Comparison of ENCODE assay signal across 1 cellular context in the genomic region with DNA sequence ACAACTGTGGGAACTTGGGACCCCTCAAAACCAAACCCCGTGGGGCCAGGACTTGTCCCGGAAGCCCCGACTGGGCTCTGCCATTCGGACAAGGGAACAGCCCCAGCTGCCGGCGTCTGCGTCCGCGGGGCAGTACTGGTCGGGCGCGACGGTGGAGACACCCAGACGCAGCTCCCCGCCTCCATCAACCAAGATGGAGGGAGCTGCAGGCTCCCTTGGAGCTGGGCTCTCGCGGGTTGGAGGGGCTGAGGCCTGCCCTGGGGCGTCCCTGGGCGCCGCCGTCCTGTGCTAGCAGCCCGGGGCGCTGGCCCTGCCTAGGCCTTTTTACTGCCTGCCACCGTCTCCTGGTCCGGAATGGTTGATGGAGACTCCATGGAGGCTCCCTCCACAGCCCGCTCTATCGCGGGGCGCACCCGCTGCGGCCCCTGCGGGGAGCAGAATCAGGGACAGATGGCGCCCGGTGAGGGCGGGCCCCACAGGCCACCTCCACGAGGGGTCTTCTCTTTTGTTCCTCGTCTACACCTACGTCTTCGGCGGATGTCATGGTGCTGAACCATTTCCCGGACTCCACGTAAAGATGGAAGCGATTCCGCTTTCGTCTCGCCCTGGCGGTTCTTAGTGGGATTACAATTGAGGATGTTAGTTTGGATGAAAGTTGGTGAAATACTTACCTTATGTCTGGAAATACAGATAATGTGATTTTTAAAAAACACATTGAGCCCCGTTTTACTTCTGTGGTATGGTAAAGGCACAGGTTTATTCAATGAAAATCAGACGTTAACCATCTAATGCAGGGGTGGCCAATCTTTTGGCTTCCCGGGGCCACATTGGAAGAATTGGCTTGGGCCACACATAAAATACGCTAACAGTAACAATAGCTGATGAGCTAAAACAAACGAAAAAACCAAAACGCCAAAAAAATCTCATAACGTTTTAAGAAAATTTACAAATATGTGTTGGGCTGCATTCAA.
TF ChIP-seq lines count a peak whose summit lies in the region.

No MANE protein-coding gene starts in this region.

TF ChIP-seq in GM12878, 131 proteins besides CTCF, POLR2A, EP300 and RAD21 (continues in another document):
- TF ChIP-seq, protein P1, sequence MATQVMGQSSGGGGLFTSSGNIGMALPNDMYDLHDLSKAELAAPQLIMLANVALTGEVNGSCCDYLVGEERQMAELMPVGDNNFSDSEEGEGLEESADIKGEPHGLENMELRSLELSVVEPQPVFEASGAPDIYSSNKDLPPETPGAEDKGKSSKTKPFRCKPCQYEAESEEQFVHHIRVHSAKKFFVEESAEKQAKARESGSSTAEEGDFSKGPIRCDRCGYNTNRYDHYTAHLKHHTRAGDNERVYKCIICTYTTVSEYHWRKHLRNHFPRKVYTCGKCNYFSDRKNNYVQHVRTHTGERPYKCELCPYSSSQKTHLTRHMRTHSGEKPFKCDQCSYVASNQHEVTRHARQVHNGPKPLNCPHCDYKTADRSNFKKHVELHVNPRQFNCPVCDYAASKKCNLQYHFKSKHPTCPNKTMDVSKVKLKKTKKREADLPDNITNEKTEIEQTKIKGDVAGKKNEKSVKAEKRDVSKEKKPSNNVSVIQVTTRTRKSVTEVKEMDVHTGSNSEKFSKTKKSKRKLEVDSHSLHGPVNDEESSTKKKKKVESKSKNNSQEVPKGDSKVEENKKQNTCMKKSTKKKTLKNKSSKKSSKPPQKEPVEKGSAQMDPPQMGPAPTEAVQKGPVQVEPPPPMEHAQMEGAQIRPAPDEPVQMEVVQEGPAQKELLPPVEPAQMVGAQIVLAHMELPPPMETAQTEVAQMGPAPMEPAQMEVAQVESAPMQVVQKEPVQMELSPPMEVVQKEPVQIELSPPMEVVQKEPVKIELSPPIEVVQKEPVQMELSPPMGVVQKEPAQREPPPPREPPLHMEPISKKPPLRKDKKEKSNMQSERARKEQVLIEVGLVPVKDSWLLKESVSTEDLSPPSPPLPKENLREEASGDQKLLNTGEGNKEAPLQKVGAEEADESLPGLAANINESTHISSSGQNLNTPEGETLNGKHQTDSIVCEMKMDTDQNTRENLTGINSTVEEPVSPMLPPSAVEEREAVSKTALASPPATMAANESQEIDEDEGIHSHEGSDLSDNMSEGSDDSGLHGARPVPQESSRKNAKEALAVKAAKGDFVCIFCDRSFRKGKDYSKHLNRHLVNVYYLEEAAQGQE (IDR thresholded peaks at IDR 0.05; ENCODE audit: low read depth, low read length), result no peak
- peak; percentile 30; the same call in 1 of the 2 replicates for TF ChIP-seq CBFB (IDR thresholded peaks at IDR 0.05; ENCODE audit: low read depth)
- TF ChIP-seq SUPT20H (IDR thresholded peaks at IDR 0.05; ENCODE audit: borderline replicate concordance, control insufficient read depth, low read depth, low read length), result no peak
- peak; percentile 39; the same call in 1 of the 2 replicates for TF ChIP-seq CREB1 (IDR thresholded peaks at IDR 0.05; ENCODE audit: low read depth)
- TF ChIP-seq EED (IDR thresholded peaks at IDR 0.05; ENCODE audit: low read depth), result peak; percentile 56
- TF ChIP-seq, protein P2, sequence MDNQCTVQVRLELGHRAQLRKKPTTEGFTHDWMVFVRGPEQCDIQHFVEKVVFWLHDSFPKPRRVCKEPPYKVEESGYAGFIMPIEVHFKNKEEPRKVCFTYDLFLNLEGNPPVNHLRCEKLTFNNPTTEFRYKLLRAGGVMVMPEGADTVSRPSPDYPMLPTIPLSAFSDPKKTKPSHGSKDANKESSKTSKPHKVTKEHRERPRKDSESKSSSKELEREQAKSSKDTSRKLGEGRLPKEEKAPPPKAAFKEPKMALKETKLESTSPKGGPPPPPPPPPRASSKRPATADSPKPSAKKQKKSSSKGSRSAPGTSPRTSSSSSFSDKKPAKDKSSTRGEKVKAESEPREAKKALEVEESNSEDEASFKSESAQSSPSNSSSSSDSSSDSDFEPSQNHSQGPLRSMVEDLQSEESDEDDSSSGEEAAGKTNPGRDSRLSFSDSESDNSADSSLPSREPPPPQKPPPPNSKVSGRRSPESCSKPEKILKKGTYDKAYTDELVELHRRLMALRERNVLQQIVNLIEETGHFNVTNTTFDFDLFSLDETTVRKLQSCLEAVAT (IDR thresholded peaks at IDR 0.05), result peak; percentile 45
- TF ChIP-seq, protein P3, sequence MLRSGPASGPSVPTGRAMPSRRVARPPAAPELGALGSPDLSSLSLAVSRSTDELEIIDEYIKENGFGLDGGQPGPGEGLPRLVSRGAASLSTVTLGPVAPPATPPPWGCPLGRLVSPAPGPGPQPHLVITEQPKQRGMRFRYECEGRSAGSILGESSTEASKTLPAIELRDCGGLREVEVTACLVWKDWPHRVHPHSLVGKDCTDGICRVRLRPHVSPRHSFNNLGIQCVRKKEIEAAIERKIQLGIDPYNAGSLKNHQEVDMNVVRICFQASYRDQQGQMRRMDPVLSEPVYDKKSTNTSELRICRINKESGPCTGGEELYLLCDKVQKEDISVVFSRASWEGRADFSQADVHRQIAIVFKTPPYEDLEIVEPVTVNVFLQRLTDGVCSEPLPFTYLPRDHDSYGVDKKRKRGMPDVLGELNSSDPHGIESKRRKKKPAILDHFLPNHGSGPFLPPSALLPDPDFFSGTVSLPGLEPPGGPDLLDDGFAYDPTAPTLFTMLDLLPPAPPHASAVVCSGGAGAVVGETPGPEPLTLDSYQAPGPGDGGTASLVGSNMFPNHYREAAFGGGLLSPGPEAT (IDR thresholded peaks at IDR 0.05; ENCODE audit: low read depth), result peak; percentile 39
- TF ChIP-seq, protein P4, sequence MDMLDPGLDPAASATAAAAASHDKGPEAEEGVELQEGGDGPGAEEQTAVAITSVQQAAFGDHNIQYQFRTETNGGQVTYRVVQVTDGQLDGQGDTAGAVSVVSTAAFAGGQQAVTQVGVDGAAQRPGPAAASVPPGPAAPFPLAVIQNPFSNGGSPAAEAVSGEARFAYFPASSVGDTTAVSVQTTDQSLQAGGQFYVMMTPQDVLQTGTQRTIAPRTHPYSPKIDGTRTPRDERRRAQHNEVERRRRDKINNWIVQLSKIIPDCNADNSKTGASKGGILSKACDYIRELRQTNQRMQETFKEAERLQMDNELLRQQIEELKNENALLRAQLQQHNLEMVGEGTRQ (IDR thresholded peaks at IDR 0.05; ENCODE audit: borderline replicate concordance, low read depth, low read length), result no peak
- TF ChIP-seq, protein P5, sequence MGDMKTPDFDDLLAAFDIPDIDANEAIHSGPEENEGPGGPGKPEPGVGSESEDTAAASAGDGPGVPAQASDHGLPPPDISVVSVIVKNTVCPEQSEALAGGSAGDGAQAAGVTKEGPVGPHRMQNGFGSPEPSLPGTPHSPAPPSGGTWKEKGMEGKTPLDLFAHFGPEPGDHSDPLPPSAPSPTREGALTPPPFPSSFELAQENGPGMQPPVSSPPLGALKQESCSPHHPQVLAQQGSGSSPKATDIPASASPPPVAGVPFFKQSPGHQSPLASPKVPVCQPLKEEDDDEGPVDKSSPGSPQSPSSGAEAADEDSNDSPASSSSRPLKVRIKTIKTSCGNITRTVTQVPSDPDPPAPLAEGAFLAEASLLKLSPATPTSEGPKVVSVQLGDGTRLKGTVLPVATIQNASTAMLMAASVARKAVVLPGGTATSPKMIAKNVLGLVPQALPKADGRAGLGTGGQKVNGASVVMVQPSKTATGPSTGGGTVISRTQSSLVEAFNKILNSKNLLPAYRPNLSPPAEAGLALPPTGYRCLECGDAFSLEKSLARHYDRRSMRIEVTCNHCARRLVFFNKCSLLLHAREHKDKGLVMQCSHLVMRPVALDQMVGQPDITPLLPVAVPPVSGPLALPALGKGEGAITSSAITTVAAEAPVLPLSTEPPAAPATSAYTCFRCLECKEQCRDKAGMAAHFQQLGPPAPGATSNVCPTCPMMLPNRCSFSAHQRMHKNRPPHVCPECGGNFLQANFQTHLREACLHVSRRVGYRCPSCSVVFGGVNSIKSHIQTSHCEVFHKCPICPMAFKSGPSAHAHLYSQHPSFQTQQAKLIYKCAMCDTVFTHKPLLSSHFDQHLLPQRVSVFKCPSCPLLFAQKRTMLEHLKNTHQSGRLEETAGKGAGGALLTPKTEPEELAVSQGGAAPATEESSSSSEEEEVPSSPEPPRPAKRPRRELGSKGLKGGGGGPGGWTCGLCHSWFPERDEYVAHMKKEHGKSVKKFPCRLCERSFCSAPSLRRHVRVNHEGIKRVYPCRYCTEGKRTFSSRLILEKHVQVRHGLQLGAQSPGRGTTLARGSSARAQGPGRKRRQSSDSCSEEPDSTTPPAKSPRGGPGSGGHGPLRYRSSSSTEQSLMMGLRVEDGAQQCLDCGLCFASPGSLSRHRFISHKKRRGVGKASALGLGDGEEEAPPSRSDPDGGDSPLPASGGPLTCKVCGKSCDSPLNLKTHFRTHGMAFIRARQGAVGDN (IDR thresholded peaks at IDR 0.05), result peak; percentile 31
- no peak for TF ChIP-seq WRNIP1 (IDR thresholded peaks at IDR 0.05; ENCODE audit: borderline replicate concordance, low read depth, low read length)
- TF ChIP-seq CEBPB (IDR thresholded peaks at IDR 0.05; ENCODE audit: borderline replicate concordance in 1 of 2, low read depth in 2 of 2, low read length in 2 of 2), result no peak
- peak; percentile 96 for TF ChIP-seq ZSCAN29 (IDR thresholded peaks at IDR 0.05)
- TF ChIP-seq, protein P6, sequence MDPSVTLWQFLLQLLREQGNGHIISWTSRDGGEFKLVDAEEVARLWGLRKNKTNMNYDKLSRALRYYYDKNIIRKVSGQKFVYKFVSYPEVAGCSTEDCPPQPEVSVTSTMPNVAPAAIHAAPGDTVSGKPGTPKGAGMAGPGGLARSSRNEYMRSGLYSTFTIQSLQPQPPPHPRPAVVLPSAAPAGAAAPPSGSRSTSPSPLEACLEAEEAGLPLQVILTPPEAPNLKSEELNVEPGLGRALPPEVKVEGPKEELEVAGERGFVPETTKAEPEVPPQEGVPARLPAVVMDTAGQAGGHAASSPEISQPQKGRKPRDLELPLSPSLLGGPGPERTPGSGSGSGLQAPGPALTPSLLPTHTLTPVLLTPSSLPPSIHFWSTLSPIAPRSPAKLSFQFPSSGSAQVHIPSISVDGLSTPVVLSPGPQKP (IDR thresholded peaks at IDR 0.05; ENCODE audit: low read depth, low read length), result no peak
- no peak for TF ChIP-seq JUNB (IDR thresholded peaks at IDR 0.05)
- no peak for TF ChIP-seq FOS (IDR thresholded peaks at IDR 0.05; ENCODE audit: borderline replicate concordance, extremely low read depth, insufficient read length)
- TF ChIP-seq, protein P7, sequence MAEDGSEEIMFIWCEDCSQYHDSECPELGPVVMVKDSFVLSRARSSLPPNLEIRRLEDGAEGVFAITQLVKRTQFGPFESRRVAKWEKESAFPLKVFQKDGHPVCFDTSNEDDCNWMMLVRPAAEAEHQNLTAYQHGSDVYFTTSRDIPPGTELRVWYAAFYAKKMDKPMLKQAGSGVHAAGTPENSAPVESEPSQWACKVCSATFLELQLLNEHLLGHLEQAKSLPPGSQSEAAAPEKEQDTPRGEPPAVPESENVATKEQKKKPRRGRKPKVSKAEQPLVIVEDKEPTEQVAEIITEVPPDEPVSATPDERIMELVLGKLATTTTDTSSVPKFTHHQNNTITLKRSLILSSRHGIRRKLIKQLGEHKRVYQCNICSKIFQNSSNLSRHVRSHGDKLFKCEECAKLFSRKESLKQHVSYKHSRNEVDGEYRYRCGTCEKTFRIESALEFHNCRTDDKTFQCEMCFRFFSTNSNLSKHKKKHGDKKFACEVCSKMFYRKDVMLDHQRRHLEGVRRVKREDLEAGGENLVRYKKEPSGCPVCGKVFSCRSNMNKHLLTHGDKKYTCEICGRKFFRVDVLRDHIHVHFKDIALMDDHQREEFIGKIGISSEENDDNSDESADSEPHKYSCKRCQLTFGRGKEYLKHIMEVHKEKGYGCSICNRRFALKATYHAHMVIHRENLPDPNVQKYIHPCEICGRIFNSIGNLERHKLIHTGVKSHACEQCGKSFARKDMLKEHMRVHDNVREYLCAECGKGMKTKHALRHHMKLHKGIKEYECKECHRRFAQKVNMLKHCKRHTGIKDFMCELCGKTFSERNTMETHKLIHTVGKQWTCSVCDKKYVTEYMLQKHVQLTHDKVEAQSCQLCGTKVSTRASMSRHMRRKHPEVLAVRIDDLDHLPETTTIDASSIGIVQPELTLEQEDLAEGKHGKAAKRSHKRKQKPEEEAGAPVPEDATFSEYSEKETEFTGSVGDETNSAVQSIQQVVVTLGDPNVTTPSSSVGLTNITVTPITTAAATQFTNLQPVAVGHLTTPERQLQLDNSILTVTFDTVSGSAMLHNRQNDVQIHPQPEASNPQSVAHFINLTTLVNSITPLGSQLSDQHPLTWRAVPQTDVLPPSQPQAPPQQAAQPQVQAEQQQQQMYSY (CRISPR knock-in tag; IDR thresholded peaks at IDR 0.05), result no peak
- peak; percentile 89 for TF ChIP-seq YY1 (IDR thresholded peaks at IDR 0.05; ENCODE audit: low read depth, low read length)
- 0 out of 2 replicates have a peak, but pooled peaks have one; percentile 28 for TF ChIP-seq BCL11A (IDR thresholded peaks at IDR 0.05; ENCODE audit: low read depth, low read length)
- TF ChIP-seq, protein P8, sequence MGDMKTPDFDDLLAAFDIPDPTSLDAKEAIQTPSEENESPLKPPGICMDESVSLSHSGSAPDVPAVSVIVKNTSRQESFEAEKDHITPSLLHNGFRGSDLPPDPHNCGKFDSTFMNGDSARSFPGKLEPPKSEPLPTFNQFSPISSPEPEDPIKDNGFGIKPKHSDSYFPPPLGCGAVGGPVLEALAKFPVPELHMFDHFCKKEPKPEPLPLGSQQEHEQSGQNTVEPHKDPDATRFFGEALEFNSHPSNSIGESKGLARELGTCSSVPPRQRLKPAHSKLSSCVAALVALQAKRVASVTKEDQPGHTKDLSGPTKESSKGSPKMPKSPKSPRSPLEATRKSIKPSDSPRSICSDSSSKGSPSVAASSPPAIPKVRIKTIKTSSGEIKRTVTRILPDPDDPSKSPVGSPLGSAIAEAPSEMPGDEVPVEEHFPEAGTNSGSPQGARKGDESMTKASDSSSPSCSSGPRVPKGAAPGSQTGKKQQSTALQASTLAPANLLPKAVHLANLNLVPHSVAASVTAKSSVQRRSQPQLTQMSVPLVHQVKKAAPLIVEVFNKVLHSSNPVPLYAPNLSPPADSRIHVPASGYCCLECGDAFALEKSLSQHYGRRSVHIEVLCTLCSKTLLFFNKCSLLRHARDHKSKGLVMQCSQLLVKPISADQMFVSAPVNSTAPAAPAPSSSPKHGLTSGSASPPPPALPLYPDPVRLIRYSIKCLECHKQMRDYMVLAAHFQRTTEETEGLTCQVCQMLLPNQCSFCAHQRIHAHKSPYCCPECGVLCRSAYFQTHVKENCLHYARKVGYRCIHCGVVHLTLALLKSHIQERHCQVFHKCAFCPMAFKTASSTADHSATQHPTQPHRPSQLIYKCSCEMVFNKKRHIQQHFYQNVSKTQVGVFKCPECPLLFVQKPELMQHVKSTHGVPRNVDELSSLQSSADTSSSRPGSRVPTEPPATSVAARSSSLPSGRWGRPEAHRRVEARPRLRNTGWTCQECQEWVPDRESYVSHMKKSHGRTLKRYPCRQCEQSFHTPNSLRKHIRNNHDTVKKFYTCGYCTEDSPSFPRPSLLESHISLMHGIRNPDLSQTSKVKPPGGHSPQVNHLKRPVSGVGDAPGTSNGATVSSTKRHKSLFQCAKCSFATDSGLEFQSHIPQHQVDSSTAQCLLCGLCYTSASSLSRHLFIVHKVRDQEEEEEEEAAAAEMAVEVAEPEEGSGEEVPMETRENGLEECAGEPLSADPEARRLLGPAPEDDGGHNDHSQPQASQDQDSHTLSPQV (IDR thresholded peaks at IDR 0.05), result peak; percentile 37; the same call in 1 of the 2 replicates
- TF ChIP-seq ETV6 (conservative IDR thresholded peaks at IDR 0.05 in 1 of 2, IDR thresholded peaks at IDR 0.05 in 1 of 2; ENCODE audit: borderline replicate concordance in 1 of 2, low read depth in 1 of 2), result peak in 1 of 2 experiments; percentile 57; a peak in 1 of 4 replicates
- TF ChIP-seq CREM (IDR thresholded peaks at IDR 0.05; ENCODE audit: low read depth), result peak; percentile 28; the same call in 1 of the 2 replicates
- TF ChIP-seq TCF3 (IDR thresholded peaks at IDR 0.05; ENCODE audit: borderline replicate concordance, insufficient read depth, low read depth, low read length), result no peak
- TF ChIP-seq, protein P9, sequence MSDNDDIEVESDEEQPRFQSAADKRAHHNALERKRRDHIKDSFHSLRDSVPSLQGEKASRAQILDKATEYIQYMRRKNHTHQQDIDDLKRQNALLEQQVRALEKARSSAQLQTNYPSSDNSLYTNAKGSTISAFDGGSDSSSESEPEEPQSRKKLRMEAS (IDR thresholded peaks at IDR 0.05; ENCODE audit: low read depth, low read length), result 0 out of 2 replicates have a peak, but pooled peaks have one; percentile 16
- no peak; the same call in 1 of the 2 replicates for TF ChIP-seq BACH1 (IDR thresholded peaks at IDR 0.05; ENCODE audit: borderline replicate concordance)
